1 cellular context compared by ENCODE assay signal in the genomic region with DNA sequence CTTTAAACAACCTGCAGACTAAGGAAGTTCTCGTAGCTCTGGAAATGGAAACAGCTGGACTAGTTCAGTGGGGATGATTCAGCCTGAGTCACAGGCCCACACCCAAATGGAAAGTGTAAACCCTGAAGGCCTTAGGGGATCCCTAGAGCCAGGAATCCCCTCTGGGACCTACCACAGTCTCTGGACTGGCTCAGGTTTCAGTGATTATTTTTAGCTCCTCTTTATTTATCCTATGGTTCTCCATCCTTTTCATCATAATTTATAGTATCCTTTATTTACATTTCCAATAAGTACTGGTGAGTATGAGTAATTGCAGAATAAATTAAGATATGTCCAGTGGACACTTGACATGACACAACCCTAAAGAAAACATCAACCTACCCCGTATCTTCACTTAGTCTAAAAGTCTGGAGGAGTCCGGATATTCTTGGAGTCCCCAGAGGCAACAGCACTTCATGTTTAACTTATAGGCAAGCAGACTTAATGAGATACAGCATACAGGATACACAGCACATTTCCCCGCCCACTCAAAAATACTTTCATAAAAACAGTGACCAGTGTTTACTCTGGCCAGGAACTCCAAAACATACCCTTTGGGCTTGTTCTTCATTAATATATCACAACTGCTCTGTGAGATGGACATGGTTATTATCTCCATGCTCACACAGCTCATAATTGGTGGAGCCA.
TF ChIP-seq lines count a peak whose summit lies in the region.

No MANE protein-coding gene starts in this region.

TF ChIP-seq in HEK293, 187 proteins besides CTCF, POLR2A, EP300 and RAD21 (continued from another document and continues in another):
- TF ChIP-seq REPIN1 (tag by site-specific recombination; IDR thresholded peaks at IDR 0.05; ENCODE audit: low read depth): no peak
- no peak for TF ChIP-seq ZNF548 (tag by site-specific recombination; IDR thresholded peaks at IDR 0.05)
- no peak for TF ChIP-seq ZNF555 (tag by site-specific recombination; conservative IDR thresholded peaks at IDR 0.05)
- TF ChIP-seq ZBTB1 (tag by site-specific recombination; IDR thresholded peaks at IDR 0.05): no peak
- TF ChIP-seq FEZF1 (tag by site-specific recombination; IDR thresholded peaks at IDR 0.05): no peak; the same call in 1 of the 2 replicates
- TF ChIP-seq YY2 (tag by site-specific recombination; IDR thresholded peaks at IDR 0.05): no peak
- no peak for TF ChIP-seq ZNF600 (tag by site-specific recombination; IDR thresholded peaks at IDR 0.05)
- no peak for TF ChIP-seq ZNF335 (tag by site-specific recombination; conservative IDR thresholded peaks at IDR 0.05)
- TF ChIP-seq ZNF169 (tag by site-specific recombination; IDR thresholded peaks at IDR 0.05): no peak
- TF ChIP-seq ZNF175 (tag by site-specific recombination; IDR thresholded peaks at IDR 0.05): no peak
- TF ChIP-seq ZNF677 (tag by site-specific recombination; IDR thresholded peaks at IDR 0.05): no peak
- TF ChIP-seq ZNF473 (tag by site-specific recombination; IDR thresholded peaks at IDR 0.05): no peak
- TF ChIP-seq, protein P1, sequence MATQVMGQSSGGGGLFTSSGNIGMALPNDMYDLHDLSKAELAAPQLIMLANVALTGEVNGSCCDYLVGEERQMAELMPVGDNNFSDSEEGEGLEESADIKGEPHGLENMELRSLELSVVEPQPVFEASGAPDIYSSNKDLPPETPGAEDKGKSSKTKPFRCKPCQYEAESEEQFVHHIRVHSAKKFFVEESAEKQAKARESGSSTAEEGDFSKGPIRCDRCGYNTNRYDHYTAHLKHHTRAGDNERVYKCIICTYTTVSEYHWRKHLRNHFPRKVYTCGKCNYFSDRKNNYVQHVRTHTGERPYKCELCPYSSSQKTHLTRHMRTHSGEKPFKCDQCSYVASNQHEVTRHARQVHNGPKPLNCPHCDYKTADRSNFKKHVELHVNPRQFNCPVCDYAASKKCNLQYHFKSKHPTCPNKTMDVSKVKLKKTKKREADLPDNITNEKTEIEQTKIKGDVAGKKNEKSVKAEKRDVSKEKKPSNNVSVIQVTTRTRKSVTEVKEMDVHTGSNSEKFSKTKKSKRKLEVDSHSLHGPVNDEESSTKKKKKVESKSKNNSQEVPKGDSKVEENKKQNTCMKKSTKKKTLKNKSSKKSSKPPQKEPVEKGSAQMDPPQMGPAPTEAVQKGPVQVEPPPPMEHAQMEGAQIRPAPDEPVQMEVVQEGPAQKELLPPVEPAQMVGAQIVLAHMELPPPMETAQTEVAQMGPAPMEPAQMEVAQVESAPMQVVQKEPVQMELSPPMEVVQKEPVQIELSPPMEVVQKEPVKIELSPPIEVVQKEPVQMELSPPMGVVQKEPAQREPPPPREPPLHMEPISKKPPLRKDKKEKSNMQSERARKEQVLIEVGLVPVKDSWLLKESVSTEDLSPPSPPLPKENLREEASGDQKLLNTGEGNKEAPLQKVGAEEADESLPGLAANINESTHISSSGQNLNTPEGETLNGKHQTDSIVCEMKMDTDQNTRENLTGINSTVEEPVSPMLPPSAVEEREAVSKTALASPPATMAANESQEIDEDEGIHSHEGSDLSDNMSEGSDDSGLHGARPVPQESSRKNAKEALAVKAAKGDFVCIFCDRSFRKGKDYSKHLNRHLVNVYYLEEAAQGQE (tag by site-specific recombination; IDR thresholded peaks at IDR 0.05): peak; percentile 47; the same call in 1 of the 2 replicates
- TF ChIP-seq ZNF114 (tag by site-specific recombination; IDR thresholded peaks at IDR 0.05): no peak
- TF ChIP-seq ZNF37A (tag by site-specific recombination; IDR thresholded peaks at IDR 0.05): no peak
- no peak for TF ChIP-seq ZNF626 (tag by site-specific recombination; IDR thresholded peaks at IDR 0.05)
- TF ChIP-seq, protein P2, sequence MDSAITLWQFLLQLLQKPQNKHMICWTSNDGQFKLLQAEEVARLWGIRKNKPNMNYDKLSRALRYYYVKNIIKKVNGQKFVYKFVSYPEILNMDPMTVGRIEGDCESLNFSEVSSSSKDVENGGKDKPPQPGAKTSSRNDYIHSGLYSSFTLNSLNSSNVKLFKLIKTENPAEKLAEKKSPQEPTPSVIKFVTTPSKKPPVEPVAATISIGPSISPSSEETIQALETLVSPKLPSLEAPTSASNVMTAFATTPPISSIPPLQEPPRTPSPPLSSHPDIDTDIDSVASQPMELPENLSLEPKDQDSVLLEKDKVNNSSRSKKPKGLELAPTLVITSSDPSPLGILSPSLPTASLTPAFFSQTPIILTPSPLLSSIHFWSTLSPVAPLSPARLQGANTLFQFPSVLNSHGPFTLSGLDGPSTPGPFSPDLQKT (IDR thresholded peaks at IDR 0.05; ENCODE audit: borderline replicate concordance, low read depth, low read length): no peak
- TF ChIP-seq OSR2 (tag by site-specific recombination; IDR thresholded peaks at IDR 0.05): peak; percentile 64
- TF ChIP-seq ZNF423 (tag by site-specific recombination; IDR thresholded peaks at IDR 0.05): no peak
- TF ChIP-seq, protein P3, sequence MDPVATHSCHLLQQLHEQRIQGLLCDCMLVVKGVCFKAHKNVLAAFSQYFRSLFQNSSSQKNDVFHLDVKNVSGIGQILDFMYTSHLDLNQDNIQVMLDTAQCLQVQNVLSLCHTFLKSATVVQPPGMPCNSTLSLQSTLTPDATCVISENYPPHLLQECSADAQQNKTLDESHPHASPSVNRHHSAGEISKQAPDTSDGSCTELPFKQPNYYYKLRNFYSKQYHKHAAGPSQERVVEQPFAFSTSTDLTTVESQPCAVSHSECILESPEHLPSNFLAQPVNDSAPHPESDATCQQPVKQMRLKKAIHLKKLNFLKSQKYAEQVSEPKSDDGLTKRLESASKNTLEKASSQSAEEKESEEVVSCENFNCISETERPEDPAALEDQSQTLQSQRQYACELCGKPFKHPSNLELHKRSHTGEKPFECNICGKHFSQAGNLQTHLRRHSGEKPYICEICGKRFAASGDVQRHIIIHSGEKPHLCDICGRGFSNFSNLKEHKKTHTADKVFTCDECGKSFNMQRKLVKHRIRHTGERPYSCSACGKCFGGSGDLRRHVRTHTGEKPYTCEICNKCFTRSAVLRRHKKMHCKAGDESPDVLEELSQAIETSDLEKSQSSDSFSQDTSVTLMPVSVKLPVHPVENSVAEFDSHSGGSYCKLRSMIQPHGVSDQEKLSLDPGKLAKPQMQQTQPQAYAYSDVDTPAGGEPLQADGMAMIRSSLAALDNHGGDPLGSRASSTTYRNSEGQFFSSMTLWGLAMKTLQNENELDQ (tag by site-specific recombination; IDR thresholded peaks at IDR 0.05; ENCODE audit: low read depth): no peak
- TF ChIP-seq ZNF521 (tag by site-specific recombination; IDR thresholded peaks at IDR 0.05): no peak
- TF ChIP-seq, protein P4, sequence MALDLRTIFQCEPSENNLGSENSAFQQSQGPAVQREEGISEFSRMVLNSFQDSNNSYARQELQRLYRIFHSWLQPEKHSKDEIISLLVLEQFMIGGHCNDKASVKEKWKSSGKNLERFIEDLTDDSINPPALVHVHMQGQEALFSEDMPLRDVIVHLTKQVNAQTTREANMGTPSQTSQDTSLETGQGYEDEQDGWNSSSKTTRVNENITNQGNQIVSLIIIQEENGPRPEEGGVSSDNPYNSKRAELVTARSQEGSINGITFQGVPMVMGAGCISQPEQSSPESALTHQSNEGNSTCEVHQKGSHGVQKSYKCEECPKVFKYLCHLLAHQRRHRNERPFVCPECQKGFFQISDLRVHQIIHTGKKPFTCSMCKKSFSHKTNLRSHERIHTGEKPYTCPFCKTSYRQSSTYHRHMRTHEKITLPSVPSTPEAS (tag by site-specific recombination; IDR thresholded peaks at IDR 0.05): no peak
- no peak for TF ChIP-seq ZNF707 (tag by site-specific recombination; IDR thresholded peaks at IDR 0.05)
- TF ChIP-seq ZNF560 (tag by site-specific recombination; IDR thresholded peaks at IDR 0.05; ENCODE audit: borderline replicate concordance): no peak
- no peak for TF ChIP-seq KLF9 (tag by site-specific recombination; IDR thresholded peaks at IDR 0.05; ENCODE audit: low read depth)
- TF ChIP-seq ZNF747 (tag by site-specific recombination; IDR thresholded peaks at IDR 0.05): no peak
- 0 out of 2 replicates have a peak, but pooled peaks have one; percentile 17 for TF ChIP-seq BCL11A (tag by site-specific recombination; IDR thresholded peaks at IDR 0.05; ENCODE audit: low read depth)
- peak; percentile 99 for TF ChIP-seq MZF1 (tag by site-specific recombination; IDR thresholded peaks at IDR 0.05; ENCODE audit: borderline replicate concordance)
- no peak for TF ChIP-seq ZNF514 (tag by site-specific recombination; IDR thresholded peaks at IDR 0.05)
- no peak for TF ChIP-seq ZNF837 (tag by site-specific recombination; IDR thresholded peaks at IDR 0.05)
- peak; percentile 86 for TF ChIP-seq KLF10 (tag by site-specific recombination; IDR thresholded peaks at IDR 0.05)
- peak; percentile 54; the same call in 1 of the 2 replicates for TF ChIP-seq ZIC2 (tag by site-specific recombination; IDR thresholded peaks at IDR 0.05)
- no peak for TF ChIP-seq ZNF341 (tag by site-specific recombination; IDR thresholded peaks at IDR 0.05; ENCODE audit: low read depth)
- no peak for TF ChIP-seq ZNF16 (tag by site-specific recombination; IDR thresholded peaks at IDR 0.05; ENCODE audit: low read depth)
- no peak for TF ChIP-seq ZNF138 (tag by site-specific recombination; IDR thresholded peaks at IDR 0.05; ENCODE audit: borderline replicate concordance)
- TF ChIP-seq ZNF366 (tag by site-specific recombination; conservative IDR thresholded peaks at IDR 0.05): peak; percentile 81
- peak; percentile 56 for TF ChIP-seq GLIS1 (tag by site-specific recombination; IDR thresholded peaks at IDR 0.05)
- TF ChIP-seq, protein P5, sequence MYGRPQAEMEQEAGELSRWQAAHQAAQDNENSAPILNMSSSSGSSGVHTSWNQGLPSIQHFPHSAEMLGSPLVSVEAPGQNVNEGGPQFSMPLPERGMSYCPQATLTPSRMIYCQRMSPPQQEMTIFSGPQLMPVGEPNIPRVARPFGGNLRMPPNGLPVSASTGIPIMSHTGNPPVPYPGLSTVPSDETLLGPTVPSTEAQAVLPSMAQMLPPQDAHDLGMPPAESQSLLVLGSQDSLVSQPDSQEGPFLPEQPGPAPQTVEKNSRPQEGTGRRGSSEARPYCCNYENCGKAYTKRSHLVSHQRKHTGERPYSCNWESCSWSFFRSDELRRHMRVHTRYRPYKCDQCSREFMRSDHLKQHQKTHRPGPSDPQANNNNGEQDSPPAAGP (tag by site-specific recombination; IDR thresholded peaks at IDR 0.05): peak; percentile 55; the same call in 1 of the 2 replicates
- no peak for TF ChIP-seq ZNF133 (tag by site-specific recombination; IDR thresholded peaks at IDR 0.05)
- TF ChIP-seq ZNF2 (tag by site-specific recombination; IDR thresholded peaks at IDR 0.05): no peak
- TF ChIP-seq ZNF529 (tag by site-specific recombination; IDR thresholded peaks at IDR 0.05; ENCODE audit: insufficient replicate concordance): no peak
- no peak for TF ChIP-seq ZNF311 (tag by site-specific recombination; IDR thresholded peaks at IDR 0.05; ENCODE audit: borderline replicate concordance)
- TF ChIP-seq ZFP3 (tag by site-specific recombination; IDR thresholded peaks at IDR 0.05; ENCODE audit: low read depth): no peak
- TF ChIP-seq, protein P6, sequence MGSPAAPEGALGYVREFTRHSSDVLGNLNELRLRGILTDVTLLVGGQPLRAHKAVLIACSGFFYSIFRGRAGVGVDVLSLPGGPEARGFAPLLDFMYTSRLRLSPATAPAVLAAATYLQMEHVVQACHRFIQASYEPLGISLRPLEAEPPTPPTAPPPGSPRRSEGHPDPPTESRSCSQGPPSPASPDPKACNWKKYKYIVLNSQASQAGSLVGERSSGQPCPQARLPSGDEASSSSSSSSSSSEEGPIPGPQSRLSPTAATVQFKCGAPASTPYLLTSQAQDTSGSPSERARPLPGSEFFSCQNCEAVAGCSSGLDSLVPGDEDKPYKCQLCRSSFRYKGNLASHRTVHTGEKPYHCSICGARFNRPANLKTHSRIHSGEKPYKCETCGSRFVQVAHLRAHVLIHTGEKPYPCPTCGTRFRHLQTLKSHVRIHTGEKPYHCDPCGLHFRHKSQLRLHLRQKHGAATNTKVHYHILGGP (tag by site-specific recombination; IDR thresholded peaks at IDR 0.05): peak; percentile 68; the same call in 1 of the 2 replicates
- TF ChIP-seq GLI4 (tag by site-specific recombination; IDR thresholded peaks at IDR 0.05): no peak
- no peak for TF ChIP-seq ZNF768 (tag by site-specific recombination; IDR thresholded peaks at IDR 0.05)
- TF ChIP-seq, protein P7, sequence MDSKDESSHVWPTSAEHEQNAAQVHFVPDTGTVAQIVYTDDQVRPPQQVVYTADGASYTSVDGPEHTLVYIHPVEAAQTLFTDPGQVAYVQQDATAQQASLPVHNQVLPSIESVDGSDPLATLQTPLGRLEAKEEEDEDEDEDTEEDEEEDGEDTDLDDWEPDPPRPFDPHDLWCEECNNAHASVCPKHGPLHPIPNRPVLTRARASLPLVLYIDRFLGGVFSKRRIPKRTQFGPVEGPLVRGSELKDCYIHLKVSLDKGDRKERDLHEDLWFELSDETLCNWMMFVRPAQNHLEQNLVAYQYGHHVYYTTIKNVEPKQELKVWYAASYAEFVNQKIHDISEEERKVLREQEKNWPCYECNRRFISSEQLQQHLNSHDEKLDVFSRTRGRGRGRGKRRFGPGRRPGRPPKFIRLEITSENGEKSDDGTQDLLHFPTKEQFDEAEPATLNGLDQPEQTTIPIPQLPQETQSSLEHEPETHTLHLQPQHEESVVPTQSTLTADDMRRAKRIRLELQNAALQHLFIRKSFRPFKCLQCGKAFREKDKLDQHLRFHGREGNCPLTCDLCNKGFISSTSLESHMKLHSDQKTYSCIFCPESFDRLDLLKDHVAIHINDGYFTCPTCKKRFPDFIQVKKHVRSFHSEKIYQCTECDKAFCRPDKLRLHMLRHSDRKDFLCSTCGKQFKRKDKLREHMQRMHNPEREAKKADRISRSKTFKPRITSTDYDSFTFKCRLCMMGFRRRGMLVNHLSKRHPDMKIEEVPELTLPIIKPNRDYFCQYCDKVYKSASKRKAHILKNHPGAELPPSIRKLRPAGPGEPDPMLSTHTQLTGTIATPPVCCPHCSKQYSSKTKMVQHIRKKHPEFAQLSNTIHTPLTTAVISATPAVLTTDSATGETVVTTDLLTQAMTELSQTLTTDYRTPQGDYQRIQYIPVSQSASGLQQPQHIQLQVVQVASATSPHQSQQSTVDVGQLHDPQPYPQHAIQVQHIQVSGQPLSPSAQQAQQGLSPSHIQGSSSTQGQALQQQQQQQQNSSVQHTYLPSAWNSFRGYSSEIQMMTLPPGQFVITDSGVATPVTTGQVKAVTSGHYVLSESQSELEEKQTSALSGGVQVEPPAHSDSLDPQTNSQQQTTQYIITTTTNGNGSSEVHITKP (tag by site-specific recombination; IDR thresholded peaks at IDR 0.05): peak; percentile 89
- TF ChIP-seq ZNF202 (tag by site-specific recombination; IDR thresholded peaks at IDR 0.05; ENCODE audit: borderline replicate concordance): no peak
- TF ChIP-seq HOXD13 (CRISPR knock-in tag; IDR thresholded peaks at IDR 0.05; ENCODE audit: borderline replicate concordance): no peak
- 0 out of 2 replicates have a peak, but pooled peaks have one; percentile 30 for TF ChIP-seq SP3 (tag by site-specific recombination; IDR thresholded peaks at IDR 0.05)
